In the genomic region with DNA sequence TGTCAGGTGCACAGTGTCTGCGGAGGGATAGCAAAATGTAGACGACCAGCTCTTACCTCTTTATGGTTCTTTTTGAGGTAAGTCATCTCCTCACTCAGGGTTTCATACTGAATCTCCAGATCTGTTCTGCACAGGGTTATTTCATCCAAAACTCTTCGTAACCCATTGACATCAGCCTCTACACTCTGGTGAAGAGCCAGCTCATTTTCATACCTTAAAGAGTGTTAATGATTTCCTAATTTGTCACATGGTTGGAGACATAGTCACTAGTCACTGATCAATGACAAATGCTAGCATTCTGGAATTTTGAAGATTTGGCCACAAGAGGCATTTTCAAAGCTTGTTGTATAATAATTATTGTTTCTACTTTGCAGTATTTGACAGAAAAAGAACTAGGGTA, we compare ENCODE assay signal across 10 cellular contexts. TPM values are rescaled to one million over a fixed set of nuclear protein-coding genes. Genes with fewer than 3 reads are reported as not detected.
"Had no signal": no experiment of that assay in that cellular context is flagged by ENCODE, and none has a peak within 500 bp of the region (broad histone marks: within the 10 kb centered on the region; RNA-seq: fewer than 3 reads in every experiment).

No MANE protein-coding gene starts in this region.

- H3K27ac ChIP-seq: HL-60 had no signal

- ATAC-seq: HepG2, K562 had no signal

- FAIRE-seq: HepG2, HTR-8/SVneo, K562 had no signal

- H3K4me3 ChIP-seq: K562 had no signal

- DNase-seq: IMR-90, KBM-7, KG1 had no signal

RNA-seq across cellular contexts. Expression of gene KRT25, which starts 1.3 kb away (rescaled TPM):
- total RNA-seq: HepG2, HT-29, HT1080, IMR-90, K562 had no signal
- polyA plus RNA-seq: HepG2, IgD-negative memory B cell, IMR-90, K562 had no signal

RNA-seq across cellular contexts. Expression of gene KRT26, which starts 18.2 kb away (rescaled TPM):
- total RNA-seq: HepG2, HT-29, HT1080, IMR-90, K562 had no signal
- polyA plus RNA-seq: HepG2, IgD-negative memory B cell, IMR-90, K562 had no signal

RNA-seq across cellular contexts. Expression of gene KRT27, which starts 28.5 kb away (rescaled TPM):
- total RNA-seq: HepG2, HT-29, HT1080, IMR-90, K562 had no signal
- polyA plus RNA-seq: HepG2, IgD-negative memory B cell, IMR-90 had no signal

RNA-seq across cellular contexts. Expression of gene KRT28, which starts 46.0 kb away (rescaled TPM):
- total RNA-seq: HepG2, HT-29, HT1080, IMR-90, K562 had no signal
- polyA plus RNA-seq: HepG2, IgD-negative memory B cell, IMR-90, K562 had no signal

RNA-seq across cellular contexts. Expression of gene KRT24, which starts 50.3 kb away (rescaled TPM):
- total RNA-seq: HepG2, HT-29, HT1080, IMR-90, K562 had no signal
- polyA plus RNA-seq: HepG2, IgD-negative memory B cell, IMR-90, K562 had no signal
